In genomic region chr20:56442381-56443365, GRCh38 we compare ENCODE assay signal across 1 cellular context.
TF ChIP-seq lines count a peak whose summit lies in the region.

No MANE protein-coding gene starts in this region.

TF ChIP-seq in IMR-90, 13 proteins besides CTCF, POLR2A, EP300 and RAD21:
- TF ChIP-seq FOS (IDR thresholded peaks at IDR 0.05; ENCODE audit: low read depth, low read length) = no peak
- TF ChIP-seq MXI1 (IDR thresholded peaks at IDR 0.05; ENCODE audit: borderline replicate concordance, low read depth, low read length) = no peak
- TF ChIP-seq NFE2L2 (IDR thresholded peaks at IDR 0.05; ENCODE audit: low read depth, low read length) = no peak
- no peak for TF ChIP-seq CHD1 (IDR thresholded peaks at IDR 0.05; ENCODE audit: low read depth, low read length)
- TF ChIP-seq SMC3 (IDR thresholded peaks at IDR 0.05; ENCODE audit: low read depth, low read length) = no peak
- no peak for TF ChIP-seq ELK1 (IDR thresholded peaks at IDR 0.05; ENCODE audit: borderline replicate concordance, low read depth, low read length)
- TF ChIP-seq MAFK (IDR thresholded peaks at IDR 0.05; ENCODE audit: low read depth, low read length) = no peak
- no peak for TF ChIP-seq MAZ (IDR thresholded peaks at IDR 0.05; ENCODE audit: borderline replicate concordance, low read depth, low read length)
- no peak for TF ChIP-seq RFX5 (IDR thresholded peaks at IDR 0.05; ENCODE audit: low read depth, low read length)
- TF ChIP-seq RCOR1 (IDR thresholded peaks at IDR 0.05; ENCODE audit: insufficient replicate concordance, low read length) = no peak
- TF ChIP-seq USF2 (IDR thresholded peaks at IDR 0.05; ENCODE audit: low read depth, low read length) = no peak
- TF ChIP-seq CEBPB (IDR thresholded peaks at IDR 0.05; ENCODE audit: low read depth, low read length) = no peak
- TF ChIP-seq BHLHE40 (IDR thresholded peaks at IDR 0.05; ENCODE audit: low read depth, low read length) = no peak
